Comparison of ENCODE assay signal across 18 cellular contexts in the genomic region with DNA sequence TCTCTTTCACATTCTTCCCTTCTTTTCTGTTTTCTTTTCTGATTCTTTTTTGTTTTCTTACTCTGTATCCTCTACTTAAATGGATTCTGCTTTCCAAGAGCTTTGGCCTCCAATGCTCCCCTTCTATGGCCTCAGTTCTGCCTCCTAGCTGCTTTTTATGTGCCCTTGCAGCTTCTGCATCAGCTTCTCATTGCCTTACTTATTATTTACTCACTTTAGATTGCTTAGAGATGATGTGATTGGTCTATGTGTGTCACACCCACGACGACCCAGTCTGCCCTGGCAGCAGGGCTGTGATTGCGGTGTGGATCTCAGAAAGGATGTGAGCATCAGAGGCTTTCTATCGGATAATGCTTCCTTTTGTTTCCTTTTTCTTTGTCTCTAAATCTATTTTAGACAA.
DNase-seq lines count a peak whose midpoint lies in the region; ATAC-seq and TF ChIP-seq lines count a peak whose summit lies in the region.
"Had no signal": no experiment of that assay in that cellular context is flagged by ENCODE, and none has a peak within 500 bp of the region (broad histone marks: within the 10 kb centered on the region; RNA-seq: fewer than 3 reads in every experiment).

No MANE protein-coding gene starts in this region.

- ATAC-seq in GM23338 (peak; percentile 52; the same call in 2 of the 3 replicates), GM21825 (IDR thresholded peaks at IDR 0.05; ENCODE audit: unreplicated experiment) (no peak), HG03342 (IDR thresholded peaks at IDR 0.05; ENCODE audit: unreplicated experiment) (no peak)
- ATAC-seq: HepG2, T-cell had no signal

- no peaks in the 10 kb centered on the region for H3K9me2 ChIP-seq in GM23338 (ENCODE audit: insufficient read depth)

- H2AFZ ChIP-seq in GM23338 (no peak overlapping the region), neural progenitor cell (replicated peaks) (no peak overlapping the region)

- H3K27ac ChIP-seq in GM23338 (ENCODE audit: low read depth) (no peak overlapping the region), neural progenitor cell (no peak overlapping the region)
- H3K27ac ChIP-seq: suprapubic skin had no signal

- H3K27me3 Mint-ChIP-seq in GM23338 (ENCODE audit: insufficient read depth, low read depth, poor library complexity) (no peaks in the 10 kb centered on the region), neural progenitor cell (ENCODE audit: insufficient read depth, low read depth) (no peaks in the 10 kb centered on the region)
- H3K27me3 Mint-ChIP-seq: naive B cell had no signal

- H3K4me1 Mint-ChIP-seq in GM23338, result peaks cover 4% of the 10 kb centered on the region; the same call in 2 of the 3 replicates
- H3K4me1 Mint-ChIP-seq in neural progenitor cell, result no peaks in the 10 kb centered on the region
- H3K4me1 Mint-ChIP-seq: T-cell had no signal

- no peak overlapping the region for H3K27ac Mint-ChIP-seq in GM23338
- H3K27ac Mint-ChIP-seq in neural progenitor cell, result no peak overlapping the region

- H3K4me1 ChIP-seq in GM23338 (ENCODE audit: insufficient read depth), result no peaks in the 10 kb centered on the region
- peaks cover 6% of the 10 kb centered on the region for H3K4me1 ChIP-seq in neural progenitor cell
- H3K4me1 ChIP-seq: suprapubic skin had no signal

- no peak overlapping the region for H3K9ac ChIP-seq in neural progenitor cell
- H3K9ac ChIP-seq: BLaER1 treated with 17β-estradiol and CSF1 and Interleukin-3, amounts not matched to agents 10 nM and 100 nM had no signal

- no peaks in the 10 kb centered on the region for H3F3A ChIP-seq in GM23338 (replicated peaks; ENCODE audit: low read depth)
- no peaks in the 10 kb centered on the region for H3F3A ChIP-seq in neural progenitor cell (ENCODE audit: low read depth)

- H3K9me3 ChIP-seq in neural progenitor cell (ENCODE audit: low read depth), result no peaks in the 10 kb centered on the region
- H3K9me3 ChIP-seq: suprapubic skin had no signal

- no peaks in the 10 kb centered on the region for H3K27me3 ChIP-seq in GM23338 (ENCODE audit: insufficient read depth)
- no peaks in the 10 kb centered on the region for H3K27me3 ChIP-seq in neural progenitor cell
- H3K27me3 ChIP-seq: BLaER1 treated with 17β-estradiol and CSF1 and Interleukin-3, amounts not matched to agents 10 nM and 100 nM; suprapubic skin had no signal

- H3K79me2 ChIP-seq in GM23338 (replicated peaks; ENCODE audit: insufficient read depth), result no peaks in the 10 kb centered on the region; the same call in 1 of the 2 replicates
- no peaks in the 10 kb centered on the region for H3K79me2 ChIP-seq in neural progenitor cell (ENCODE audit: low read depth)

- no peak overlapping the region for H3K4me3 Mint-ChIP-seq in GM23338
- H3K4me3 Mint-ChIP-seq in neural progenitor cell, result no peak overlapping the region
- H3K4me3 Mint-ChIP-seq: naive B cell, T-cell had no signal

- no peak overlapping the region for H3K4me3 ChIP-seq in GM23338
- no peak overlapping the region for H3K4me3 ChIP-seq in fibroblast of mammary gland (ENCODE audit: control insufficient read depth, low read depth, low read length)
- H3K4me3 ChIP-seq in neural progenitor cell, result no peak overlapping the region
- H3K4me3 ChIP-seq: BLaER1 treated with 17β-estradiol and CSF1 and Interleukin-3, amounts not matched to agents 10 nM and 100 nM; lung; suprapubic skin had no signal

- H4K20me1 ChIP-seq in GM23338 (replicated peaks; ENCODE audit: insufficient read depth), result no peaks in the 10 kb centered on the region
- no peaks in the 10 kb centered on the region for H4K20me1 ChIP-seq in neural progenitor cell (ENCODE audit: low read depth)
- H4K20me1 ChIP-seq: BLaER1 treated with 17β-estradiol and CSF1 and Interleukin-3, amounts not matched to agents 10 nM and 100 nM had no signal

- H3K9me3 Mint-ChIP-seq in GM23338 (no peaks in the 10 kb centered on the region), neural progenitor cell (no peaks in the 10 kb centered on the region)
- H3K9me3 Mint-ChIP-seq: T-cell had no signal

- H3K36me3 Mint-ChIP-seq in GM23338 (ENCODE audit: low read depth) (peaks cover 5% of the 10 kb centered on the region; the same call in 1 of the 3 replicates), neural progenitor cell (peaks cover 17% of the 10 kb centered on the region)
- H3K36me3 Mint-ChIP-seq: T-cell had no signal

- H3K4me2 ChIP-seq in GM23338 (no peak overlapping the region), neural progenitor cell (no peak overlapping the region)
- H3K4me2 ChIP-seq: BLaER1 treated with 17β-estradiol and CSF1 and Interleukin-3, amounts not matched to agents 10 nM and 100 nM had no signal

- peak; percentile 26 for DNase-seq in GM23338 (ENCODE audit: low spot score)
- DNase-seq in NCI-H69 (lab: John Stamatoyannopoulos, UW), result peak; percentile 70
- peak; percentile 2 for DNase-seq in fibroblast of mammary gland (ENCODE audit: low read depth)
- DNase-seq in neural progenitor cell (ENCODE audit: low spot score), result peak; percentile 6
- DNase-seq in GM03348 (ENCODE audit: low spot score), result no peak
- DNase-seq: activated gamma-delta T cell treated with Interleukin-2 at 50 U/mL for 16 hours; aorta; naive B cell; NCI-H187; NCI-H446 treated with DMSO at 0.1 percent for 48 hours; stimulated activated CD4-positive, alpha-beta T cell treated with anti-CD3 and anti-CD28 coated beads, Interleukin-4, amount 100 ng/mL, for 1 hour; T-cell had no signal

- H3K36me3 ChIP-seq in GM23338 (ENCODE audit: insufficient read depth), result no peaks in the 10 kb centered on the region
- H3K36me3 ChIP-seq in neural progenitor cell, result peaks cover 6% of the 10 kb centered on the region

- TF ChIP-seq CTCF in GM23338 (conservative IDR thresholded peaks at IDR 0.05; ENCODE audit: low read depth in 2 of 2) (peak; percentile 30 to 42), fibroblast of mammary gland (conservative IDR thresholded peaks at IDR 0.05; ENCODE audit: control insufficient read depth, insufficient read depth, low read depth, low read length) (no peak), neural progenitor cell (IDR thresholded peaks at IDR 0.05) (no peak)

TF ChIP-seq in GM23338, 12 proteins besides CTCF, POLR2A, EP300 and RAD21 (continues in another document):
- TF ChIP-seq EZH2 (IDR thresholded peaks at IDR 0.05; ENCODE audit: low read depth, unreplicated experiment) (no peak), JUNB (IDR thresholded peaks at IDR 0.05; ENCODE audit: unreplicated experiment) (no peak), STAT1 (IDR thresholded peaks at IDR 0.05; ENCODE audit: unreplicated experiment) (no peak), NANOG (IDR thresholded peaks at IDR 0.05; ENCODE audit: borderline replicate concordance) (no peak)
- TF ChIP-seq, protein P1, sequence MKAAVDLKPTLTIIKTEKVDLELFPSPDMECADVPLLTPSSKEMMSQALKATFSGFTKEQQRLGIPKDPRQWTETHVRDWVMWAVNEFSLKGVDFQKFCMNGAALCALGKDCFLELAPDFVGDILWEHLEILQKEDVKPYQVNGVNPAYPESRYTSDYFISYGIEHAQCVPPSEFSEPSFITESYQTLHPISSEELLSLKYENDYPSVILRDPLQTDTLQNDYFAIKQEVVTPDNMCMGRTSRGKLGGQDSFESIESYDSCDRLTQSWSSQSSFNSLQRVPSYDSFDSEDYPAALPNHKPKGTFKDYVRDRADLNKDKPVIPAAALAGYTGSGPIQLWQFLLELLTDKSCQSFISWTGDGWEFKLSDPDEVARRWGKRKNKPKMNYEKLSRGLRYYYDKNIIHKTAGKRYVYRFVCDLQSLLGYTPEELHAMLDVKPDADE (IDR thresholded peaks at IDR 0.05), result no peak
- TF ChIP-seq, protein P2, sequence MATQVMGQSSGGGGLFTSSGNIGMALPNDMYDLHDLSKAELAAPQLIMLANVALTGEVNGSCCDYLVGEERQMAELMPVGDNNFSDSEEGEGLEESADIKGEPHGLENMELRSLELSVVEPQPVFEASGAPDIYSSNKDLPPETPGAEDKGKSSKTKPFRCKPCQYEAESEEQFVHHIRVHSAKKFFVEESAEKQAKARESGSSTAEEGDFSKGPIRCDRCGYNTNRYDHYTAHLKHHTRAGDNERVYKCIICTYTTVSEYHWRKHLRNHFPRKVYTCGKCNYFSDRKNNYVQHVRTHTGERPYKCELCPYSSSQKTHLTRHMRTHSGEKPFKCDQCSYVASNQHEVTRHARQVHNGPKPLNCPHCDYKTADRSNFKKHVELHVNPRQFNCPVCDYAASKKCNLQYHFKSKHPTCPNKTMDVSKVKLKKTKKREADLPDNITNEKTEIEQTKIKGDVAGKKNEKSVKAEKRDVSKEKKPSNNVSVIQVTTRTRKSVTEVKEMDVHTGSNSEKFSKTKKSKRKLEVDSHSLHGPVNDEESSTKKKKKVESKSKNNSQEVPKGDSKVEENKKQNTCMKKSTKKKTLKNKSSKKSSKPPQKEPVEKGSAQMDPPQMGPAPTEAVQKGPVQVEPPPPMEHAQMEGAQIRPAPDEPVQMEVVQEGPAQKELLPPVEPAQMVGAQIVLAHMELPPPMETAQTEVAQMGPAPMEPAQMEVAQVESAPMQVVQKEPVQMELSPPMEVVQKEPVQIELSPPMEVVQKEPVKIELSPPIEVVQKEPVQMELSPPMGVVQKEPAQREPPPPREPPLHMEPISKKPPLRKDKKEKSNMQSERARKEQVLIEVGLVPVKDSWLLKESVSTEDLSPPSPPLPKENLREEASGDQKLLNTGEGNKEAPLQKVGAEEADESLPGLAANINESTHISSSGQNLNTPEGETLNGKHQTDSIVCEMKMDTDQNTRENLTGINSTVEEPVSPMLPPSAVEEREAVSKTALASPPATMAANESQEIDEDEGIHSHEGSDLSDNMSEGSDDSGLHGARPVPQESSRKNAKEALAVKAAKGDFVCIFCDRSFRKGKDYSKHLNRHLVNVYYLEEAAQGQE (IDR thresholded peaks at IDR 0.05; ENCODE audit: unreplicated experiment), result no peak

Comparison
In these comparisons a context has a peak if more than half of its experiments do, and no peak if none do; other contexts are left out.
1. CTCF ChIP-seq: peak in GM23338 (2 of 2); none in fibroblast of mammary gland (single experiment) and neural progenitor cell (single experiment).